8 cellular contexts compared by ENCODE assay signal in the genomic region with DNA sequence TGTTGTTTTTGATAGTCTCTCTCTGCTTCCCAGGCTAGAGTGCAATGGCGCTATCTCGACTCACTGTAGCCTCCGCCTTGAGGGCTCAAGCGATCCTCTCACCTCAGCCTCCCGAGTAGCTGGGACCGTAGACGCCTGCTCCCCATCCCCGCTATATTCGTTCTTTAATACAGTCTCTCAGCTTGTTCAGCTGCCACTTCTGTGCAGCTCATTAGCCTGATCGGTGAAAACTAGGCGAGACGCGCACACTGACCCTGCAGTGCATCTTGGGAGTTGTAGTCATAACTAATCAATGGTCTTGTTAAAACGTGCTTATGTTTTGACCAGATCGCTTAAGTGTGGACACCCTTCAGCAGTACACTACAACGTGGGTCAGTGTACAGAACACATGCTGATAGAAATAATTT. TPM values are rescaled to one million over a fixed set of nuclear protein-coding genes. Genes with fewer than 3 reads are reported as not detected.
A peak's percentile ranks its signal among the peaks of the same experiment; 100 is the strongest.
DNase-seq lines count a peak whose midpoint lies in the region; ATAC-seq and TF ChIP-seq lines count a peak whose summit lies in the region.

No MANE protein-coding gene starts in this region.

- no peak for TF ChIP-seq CTCF in suprapubic skin (IDR thresholded peaks at IDR 0.05)

- peak; percentile 39 for ATAC-seq in GM19328 (IDR thresholded peaks at IDR 0.05; ENCODE audit: unreplicated experiment)
- peak; percentile 39 for ATAC-seq in HG03469 (IDR thresholded peaks at IDR 0.05; ENCODE audit: unreplicated experiment)

- H3K36me3 ChIP-seq in mucosa of rectum (ENCODE audit: control insufficient read depth in 2 of 2, insufficient read depth in 2 of 2, low read length in 2 of 2), result peaks cover 15 to 17% of the 10 kb centered on the region in 2 donors
- H3K36me3 ChIP-seq in suprapubic skin, result peaks cover 6% of the 10 kb centered on the region

- H3K9me3 ChIP-seq in mucosa of rectum (ENCODE audit: control insufficient read depth in 2 of 2, low read length in 2 of 2) (no peaks in the 10 kb centered on the region), suprapubic skin (no peaks in the 10 kb centered on the region)

- H3K27me3 ChIP-seq in mucosa of rectum (ENCODE audit: control insufficient read depth in 2 of 2, insufficient read depth in 2 of 2, low read length in 2 of 2) (no peaks in the 10 kb centered on the region), suprapubic skin (no peaks in the 10 kb centered on the region)

- peak overlapping the region; percentile 88 to 95 for H3K9ac ChIP-seq in mucosa of rectum (ENCODE audit: low read depth in 1 of 2, low read length in 2 of 2)

- no peak for TF ChIP-seq EP300 in suprapubic skin (IDR thresholded peaks at IDR 0.05)

- peaks cover 12 to 22% of the 10 kb centered on the region in 2 donors for H3K4me1 ChIP-seq in mucosa of rectum (ENCODE audit: control insufficient read depth in 2 of 2, insufficient read depth in 2 of 2, low read length in 2 of 2)
- peaks cover 43% of the 10 kb centered on the region for H3K4me1 ChIP-seq in suprapubic skin

- H3K27ac ChIP-seq in mucosa of rectum (ENCODE audit: low read depth in 2 of 2, low read length in 2 of 2) (peak overlapping the region; percentile 92 to 97), suprapubic skin (peak overlapping the region; percentile 99)

- TF ChIP-seq POLR2A in erythroblast (IDR thresholded peaks at IDR 0.05; ENCODE audit: low read length) (no peak), suprapubic skin (IDR thresholded peaks at IDR 0.05) (no peak)

- DNase-seq in COR-L47 (lab: John Stamatoyannopoulos, UW) (peak; percentile 10), NCI-H82 treated with DMSO at 0.1 percent for 48 hours (lab: John Stamatoyannopoulos, UW; ENCODE audit: unreplicated experiment) (peak; percentile 32), erythroblast (lab: John Stamatoyannopoulos, UW) (peak; percentile 80 to 81), suprapubic skin (ENCODE audit: low spot score in 2 of 2) (peak in 1 of 2 donors; percentile 66)
- DNase-seq in activated CD8-positive, alpha-beta memory T cell treated with anti-CD3 and anti-CD28 coated beads, Interleukin-2, amount 50 U/mL, for 48 hours, result peak; percentile 67

- peak overlapping the region; percentile 99 to 100 for H3K4me3 ChIP-seq in mucosa of rectum (ENCODE audit: low read length in 2 of 2)
- peak overlapping the region; percentile 100 for H3K4me3 ChIP-seq in suprapubic skin

- WGBS in suprapubic skin, result under 1% methylated on average over 16 of the region's 16 CpGs

RNA-seq across cellular contexts. Expression of gene PPP4R3B, which starts 1.2 kb away (rescaled TPM):
- total RNA-seq in suprapubic skin, result 10 to 100 TPM; 46.6 to 69.2 (median 65.4) TPM
